8 cellular contexts compared by ENCODE assay signal in the genomic region with DNA sequence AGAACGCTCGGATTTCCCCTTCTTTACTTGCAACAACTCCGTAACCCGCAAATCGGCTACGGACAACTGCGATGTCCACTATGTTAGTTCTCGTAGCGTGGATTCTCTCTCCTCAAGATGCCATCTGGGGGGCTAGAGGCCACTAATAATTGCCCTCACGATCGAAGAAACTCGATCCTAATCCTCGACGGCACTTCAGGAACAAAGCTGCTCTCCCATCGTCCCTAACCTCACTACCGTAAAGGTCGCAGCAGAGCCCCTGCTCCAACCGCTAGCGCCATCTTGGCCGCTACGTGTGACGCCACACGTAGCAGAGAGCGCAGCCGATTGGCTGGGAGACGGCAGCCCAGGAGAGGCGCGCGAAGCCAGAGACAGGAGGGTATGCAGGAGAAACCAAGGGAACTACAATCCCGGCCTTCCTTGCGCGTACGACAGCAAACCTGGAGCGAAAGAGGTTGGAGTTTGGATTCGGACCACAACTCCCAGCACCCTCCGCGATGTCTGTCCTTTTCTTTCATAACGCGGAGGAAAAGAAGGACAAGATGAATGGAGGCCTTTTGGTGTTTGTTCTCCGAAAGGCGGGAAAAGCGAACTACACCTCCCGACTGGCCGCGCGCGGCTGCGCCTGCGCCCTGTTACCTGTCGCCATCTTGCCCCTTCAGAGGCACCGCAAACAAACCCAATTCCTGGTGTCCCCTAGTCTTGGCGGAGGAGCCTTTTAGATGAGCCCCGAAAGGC. TPM values are rescaled to one million over a fixed set of nuclear protein-coding genes. Genes with fewer than 3 reads are reported as not detected.
DNase-seq lines count a peak whose midpoint lies in the region; ATAC-seq, FAIRE-seq and TF ChIP-seq lines count a peak whose summit lies in the region.

A gene with protein sequence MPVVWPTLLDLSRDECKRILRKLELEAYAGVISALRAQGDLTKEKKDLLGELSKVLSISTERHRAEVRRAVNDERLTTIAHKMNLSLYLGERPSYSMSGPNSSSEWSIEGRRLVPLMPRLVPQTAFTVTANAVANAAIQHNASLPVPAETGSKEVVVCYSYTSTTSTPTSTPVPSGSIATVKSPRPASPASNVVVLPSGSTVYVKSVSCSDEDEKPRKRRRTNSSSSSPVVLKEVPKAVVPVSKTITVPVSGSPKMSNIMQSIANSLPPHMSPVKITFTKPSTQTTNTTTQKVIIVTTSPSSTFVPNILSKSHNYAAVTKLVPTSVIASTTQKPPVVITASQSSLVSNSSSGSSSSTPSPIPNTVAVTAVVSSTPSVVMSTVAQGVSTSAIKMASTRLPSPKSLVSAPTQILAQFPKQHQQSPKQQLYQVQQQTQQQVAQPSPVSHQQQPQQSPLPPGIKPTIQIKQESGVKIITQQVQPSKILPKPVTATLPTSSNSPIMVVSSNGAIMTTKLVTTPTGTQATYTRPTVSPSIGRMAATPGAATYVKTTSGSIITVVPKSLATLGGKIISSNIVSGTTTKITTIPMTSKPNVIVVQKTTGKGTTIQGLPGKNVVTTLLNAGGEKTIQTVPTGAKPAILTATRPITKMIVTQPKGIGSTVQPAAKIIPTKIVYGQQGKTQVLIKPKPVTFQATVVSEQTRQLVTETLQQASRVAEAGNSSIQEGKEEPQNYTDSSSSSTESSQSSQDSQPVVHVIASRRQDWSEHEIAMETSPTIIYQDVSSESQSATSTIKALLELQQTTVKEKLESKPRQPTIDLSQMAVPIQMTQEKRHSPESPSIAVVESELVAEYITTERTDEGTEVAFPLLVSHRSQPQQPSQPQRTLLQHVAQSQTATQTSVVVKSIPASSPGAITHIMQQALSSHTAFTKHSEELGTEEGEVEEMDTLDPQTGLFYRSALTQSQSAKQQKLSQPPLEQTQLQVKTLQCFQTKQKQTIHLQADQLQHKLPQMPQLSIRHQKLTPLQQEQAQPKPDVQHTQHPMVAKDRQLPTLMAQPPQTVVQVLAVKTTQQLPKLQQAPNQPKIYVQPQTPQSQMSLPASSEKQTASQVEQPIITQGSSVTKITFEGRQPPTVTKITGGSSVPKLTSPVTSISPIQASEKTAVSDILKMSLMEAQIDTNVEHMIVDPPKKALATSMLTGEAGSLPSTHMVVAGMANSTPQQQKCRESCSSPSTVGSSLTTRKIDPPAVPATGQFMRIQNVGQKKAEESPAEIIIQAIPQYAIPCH (N-terminal part only) (plus strand): TSS at position 635 of the 738 bp plus-strand sequence. CDS start 1,921 bp downstream, outside the sequence.

- peaks cover 28% of the 10 kb centered on the region for H3K4me1 ChIP-seq in iPS-20b (ENCODE audit: insufficient read depth, low read length)

- DNase-seq in AG04449 (ENCODE audit: low read depth, low spot score): peak; percentile 99
- peak; percentile 99 for DNase-seq in NCI-H2227 treated with DMSO at 0.1 percent for 48 hours (lab: John Stamatoyannopoulos, UW)
- peak; percentile 99 for DNase-seq in bronchial epithelial cell (ENCODE audit: low read depth)

- H3K36me3 ChIP-seq in bronchial epithelial cell (ENCODE audit: control insufficient read depth, insufficient read depth, low read length) (peaks cover 2% of the 10 kb centered on the region), iPS-20b (ENCODE audit: insufficient read depth, low read depth, low read length) (peaks cover 32% of the 10 kb centered on the region)

- no peaks in the 10 kb centered on the region for H3K27me3 ChIP-seq in bronchial epithelial cell (ENCODE audit: control insufficient read depth, insufficient read depth, low read length)
- H3K27me3 ChIP-seq in iPS-20b (ENCODE audit: insufficient read depth, low read length): no peaks in the 10 kb centered on the region

- peak within 1 kb of the TSS; percentile 97 for H3K4me3 ChIP-seq in AG04449 (ENCODE audit: low read depth, low read length)
- peak within 1 kb of the TSS; percentile 91 for H3K4me3 ChIP-seq in WI38 (ENCODE audit: low read depth, low read length)
- peak within 1 kb of the TSS; percentile 96 for H3K4me3 ChIP-seq in bronchial epithelial cell (ENCODE audit: low read depth, low read length)
- H3K4me3 ChIP-seq in iPS-20b (ENCODE audit: low read length): peak within 1 kb of the TSS; percentile 87
- peak within 1 kb of the TSS; percentile 82 to 99 (median 91) for H3K4me3 ChIP-seq in skin epidermis

- FAIRE-seq in bronchial epithelial cell (lab: Jason Lieb, UNC): peak; percentile 96

- POLR2A ChIA-PET in AG04449 (lab: Yijun Ruan, JAX): no interaction called here

- CTCF ChIA-PET in AG04449 (lab: Yijun Ruan, JAX): interaction anchor here (1.6 kb wide), 2 partner anchors 11 to 237 kb away, joined by 3 to 6 read pairs; no protein-coding TSS in a partner anchor

- no peaks in the 10 kb centered on the region for H3K9me3 ChIP-seq in iPS-20b (ENCODE audit: insufficient read depth, low read depth, low read length)

- ATAC-seq in GM18907 (IDR thresholded peaks at IDR 0.05; ENCODE audit: unreplicated experiment) (peak; percentile 94), HG03159 (IDR thresholded peaks at IDR 0.05; ENCODE audit: unreplicated experiment) (peak; percentile 92)

- peak within 1 kb of the TSS; percentile 97 for H3K9ac ChIP-seq in iPS-20b (ENCODE audit: low read depth, low read length)

- H3K27ac ChIP-seq in iPS-20b (ENCODE audit: low read length) (peak within 1 kb of the TSS; percentile 68), skin epidermis (peak within 1 kb of the TSS; percentile 45 to 95 (median 90))

- TF ChIP-seq CTCF in AG04449 (IDR thresholded peaks at IDR 0.05; ENCODE audit: insufficient read depth, low read length, missing control alignments) (no peak), WI38 (IDR thresholded peaks at IDR 0.05; ENCODE audit: low read depth, low read length) (no peak), bronchial epithelial cell (IDR thresholded peaks at IDR 0.05; ENCODE audit: insufficient read depth, low read length, severe bottlenecking) (no peak)

RNA-seq across cellular contexts. Expression of the gene that starts here (rescaled TPM):
- total RNA-seq in bronchial epithelial cell: 5.2 and 6.1 TPM in 2 replicates

Comparison
In these comparisons a context has a peak if more than half of its experiments do, and no peak if none do; other contexts are left out.
1. Peak in every context shown above with its lines: DNase-seq, ATAC-seq, H3K4me3 ChIP-seq and H3K27ac ChIP-seq.